In the genomic region with DNA sequence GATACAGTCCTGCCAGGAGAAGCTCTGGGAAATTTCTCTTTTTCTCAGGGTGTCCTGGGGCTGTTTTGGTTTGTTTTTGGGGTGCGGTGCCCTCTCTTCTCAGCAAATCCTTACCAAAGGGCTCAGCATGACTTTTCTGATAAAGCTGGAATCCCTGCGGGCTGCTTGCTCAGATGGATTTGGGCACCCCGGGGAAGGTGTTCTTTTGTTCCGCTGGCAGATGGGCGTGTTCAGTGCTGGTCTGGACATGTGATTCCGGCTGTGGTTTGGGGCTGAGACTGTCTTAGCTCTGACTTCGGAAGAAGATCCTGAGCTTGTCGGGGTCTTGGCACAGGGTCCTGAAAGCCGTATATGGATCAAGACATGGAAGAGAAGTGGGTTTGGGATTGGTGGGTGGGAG, we compare ENCODE assay signal across 10 cellular contexts.
DNase-seq lines count a peak whose midpoint lies in the region; ATAC-seq, FAIRE-seq and TF ChIP-seq lines count a peak whose summit lies in the region.
"Had no signal": no experiment of that assay in that cellular context is flagged by ENCODE, and none has a peak within 500 bp of the region (broad histone marks: within the 10 kb centered on the region; RNA-seq: fewer than 3 reads in every experiment).

No MANE protein-coding gene starts in this region.

- no peaks in the 10 kb centered on the region for H3K79me1 ChIP-seq in mesenchymal stem cell (replicated peaks; ENCODE audit: low read length, poor library complexity, severe bottlenecking)

- H3K27me3 ChIP-seq in K562 (ENCODE audit: control insufficient read depth in 2 of 2, insufficient read depth in 2 of 2, low read length in 2 of 2) (no peaks in the 10 kb centered on the region), mesenchymal stem cell (ENCODE audit: control insufficient read depth in 1 of 2, insufficient read depth in 1 of 2, low read length in 2 of 2) (no peaks in the 10 kb centered on the region)

- no peak overlapping the region for H2BK5ac ChIP-seq in mesenchymal stem cell (ENCODE audit: low read depth, low read length, poor library complexity, severe bottlenecking)

- DNase-seq in cardiac septum (ENCODE audit: low spot score), result peak; percentile 72
- DNase-seq in left ventricle myocardium superior, result no peak
- no peak for DNase-seq in K562 (ENCODE audit: extremely low read depth in 1 of 4, low spot score in 3 of 4)
- DNase-seq in mesenchymal stem cell, result no peak
- no peak for DNase-seq in GM19240 (ENCODE audit: insufficient read length, low spot score)
- no peak for DNase-seq in kidney glomerular epithelial cell (lab: John Stamatoyannopoulos, UW)
- no peak for DNase-seq in SIG-M5 treated with dmso at 0.1 percent for 504 hours (lab: John Stamatoyannopoulos, UW; ENCODE audit: unreplicated experiment)
- DNase-seq: HCEC 1CT had no signal

- H3K9ac ChIP-seq in K562 (ENCODE audit: insufficient read depth in 1 of 2, low read depth in 2 of 2, low read length in 2 of 2) (no peak overlapping the region; a peak in 1 of 4 replicates), mesenchymal stem cell (ENCODE audit: low read length) (peak overlapping the region; percentile 83)

- H3K23ac ChIP-seq in mesenchymal stem cell (ENCODE audit: low read length in 2 of 2), result no peak overlapping the region

- H3K36me3 ChIP-seq in K562 (ENCODE audit: control insufficient read depth, insufficient read depth, low read length) (no peaks in the 10 kb centered on the region), mesenchymal stem cell (ENCODE audit: control insufficient read depth in 1 of 2, insufficient read depth in 2 of 2, low read depth in 1 of 2, low read length in 2 of 2) (no peaks in the 10 kb centered on the region)

- no peaks in the 10 kb centered on the region for H3K9me3 ChIP-seq in K562 (replicated peaks; ENCODE audit: control insufficient read depth, insufficient read depth, low read depth, low read length)
- H3K9me3 ChIP-seq in mesenchymal stem cell (ENCODE audit: control insufficient read depth, low read length), result no peaks in the 10 kb centered on the region

- H3K79me2 ChIP-seq in K562 (ENCODE audit: control insufficient read depth, insufficient read depth, low read length), result no peaks in the 10 kb centered on the region

- CTCF ChIA-PET in K562 (lab: Yijun Ruan, JAX; ENCODE audit: low intra/inter-chr PET ratio), result no interaction called here

- H3K27ac ChIP-seq in K562 (ENCODE audit: extremely low read depth, low read depth, low read length) (no peak overlapping the region), mesenchymal stem cell (ENCODE audit: low read length, poor library complexity, severe bottlenecking) (no peak overlapping the region)

- no peak overlapping the region for H3K4me3 ChIP-seq in K562
- H3K4me3 ChIP-seq in mesenchymal stem cell (ENCODE audit: insufficient read depth in 1 of 2, low read depth in 1 of 2, low read length in 2 of 2), result peak overlapping the region in 1 of 2 experiments; percentile 62

- no peak overlapping the region for H3K4ac ChIP-seq in mesenchymal stem cell (ENCODE audit: low read depth in 1 of 2, low read length in 2 of 2)

- H3K14ac ChIP-seq in mesenchymal stem cell (ENCODE audit: low read length in 2 of 2), result no peak overlapping the region

- peaks cover 6 to 17% of the 10 kb centered on the region in 2 experiments for H3K4me1 ChIP-seq in K562 (replicated peaks in 1 of 2; ENCODE audit: control insufficient read depth in 2 of 2, insufficient read depth in 2 of 2, low read length in 2 of 2)
- peaks cover 3% of the 10 kb centered on the region for H3K4me1 ChIP-seq in mesenchymal stem cell (ENCODE audit: control insufficient read depth, insufficient read depth, low read depth, low read length)

- intact Hi-C loops in cardiac septum (cut with DNase I), result no loop called here
- intact Hi-C loops in left ventricle myocardium superior (cut with micrococcal nuclease), result no loop called here
- intact Hi-C loops in K562 (cut with micrococcal nuclease), result loop anchor here (5.0 kb wide), 1 partner anchor 289 kb away; no protein-coding TSS in a partner anchor

- in situ Hi-C loops in K562 (cut with MboI), result no loop called here

- H3K18ac ChIP-seq in mesenchymal stem cell (ENCODE audit: low read depth in 1 of 2, low read length in 2 of 2), result no peak overlapping the region

- no peak for TF ChIP-seq RAD21 in K562 (CRISPR knock-in tag; conservative IDR thresholded peaks at IDR 0.05 in 1 of 2, IDR thresholded peaks at IDR 0.05 in 1 of 2)

- no peak for TF ChIP-seq POLR2A in K562 (conservative IDR thresholded peaks at IDR 0.05)

- H3K9me1 ChIP-seq in K562 (ENCODE audit: control insufficient read depth, insufficient read depth, low read length), result peaks cover 8% of the 10 kb centered on the region

- H3K4me2 ChIP-seq in K562 (ENCODE audit: insufficient read depth, low read length), result peak overlapping the region; percentile 29; the same call in 1 of the 2 replicates
- H3K4me2 ChIP-seq in mesenchymal stem cell (ENCODE audit: low read length, poor library complexity, severe bottlenecking), result no peak overlapping the region

- TF ChIP-seq CTCF in K562 (IDR thresholded peaks at IDR 0.05 in 2 of 3, conservative IDR thresholded peaks at IDR 0.05 in 1 of 3; ENCODE audit: insufficient read depth in 2 of 3, low read depth in 1 of 3, low read length in 3 of 3), result no peak

- no peak overlapping the region for H4K8ac ChIP-seq in mesenchymal stem cell (ENCODE audit: low read length)

- H2AFZ ChIP-seq in K562 (ENCODE audit: low read depth, low read length), result peak overlapping the region; percentile 47; the same call in 1 of the 2 replicates
- no peak overlapping the region for H2AFZ ChIP-seq in mesenchymal stem cell (ENCODE audit: low read depth, low read length)

- H4K91ac ChIP-seq in mesenchymal stem cell (ENCODE audit: low read length), result no peak overlapping the region

- ATAC-seq in left ventricle myocardium superior (no peak), K562 (peak; percentile 32; the same call in 2 of the 3 replicates), SK-N-SH treated with all-trans-retinoic acid at 6 μM for 48 hours (no peak)

- H2AK5ac ChIP-seq in mesenchymal stem cell (ENCODE audit: low read length, severe bottlenecking), result peak overlapping the region; percentile 82

- 52% methylated on average over 7 of the region's 9 CpGs for WGBS in K562 (ENCODE audit: insufficient coverage, low coverage, missing lambda C conversion rate)
- WGBS in mesenchymal stem cell, result 74% methylated on average over 9 of the region's 9 CpGs

- no TSS peak for BruUV-seq in K562 (replicated peaks; lab: Mats Ljungman, UMichigan)

- H2BK120ac ChIP-seq in mesenchymal stem cell (ENCODE audit: low read depth, low read length), result no peak overlapping the region

- peak overlapping the region in 1 of 2 experiments; percentile 10 for H2BK12ac ChIP-seq in mesenchymal stem cell (ENCODE audit: low read length in 2 of 2)

- no peak for TF ChIP-seq EP300 in K562 (IDR thresholded peaks at IDR 0.05; ENCODE audit: low read length)

- no peak overlapping the region for H2BK15ac ChIP-seq in mesenchymal stem cell (ENCODE audit: low read depth, poor library complexity, severe bottlenecking)

- no peaks in the 10 kb centered on the region for H4K20me1 ChIP-seq in K562 (replicated peaks; ENCODE audit: control insufficient read depth, insufficient read depth, low read length)

- POLR2A ChIA-PET in K562 (lab: Yijun Ruan, JAX), result interaction anchor here (0.6 to 1.9 kb wide), 4 partner anchors 9 to 817 kb away, joined by 3 to 7 read pairs (median 3); partner anchors contain the start of gene ACTR2

- FAIRE-seq in K562 (lab: Jason Lieb, UNC), result no peak
- FAIRE-seq: G401.6 had no signal

TF ChIP-seq in K562, 482 proteins besides CTCF, POLR2A, EP300 and RAD21 (continues in another document):
- TF ChIP-seq, protein P1, sequence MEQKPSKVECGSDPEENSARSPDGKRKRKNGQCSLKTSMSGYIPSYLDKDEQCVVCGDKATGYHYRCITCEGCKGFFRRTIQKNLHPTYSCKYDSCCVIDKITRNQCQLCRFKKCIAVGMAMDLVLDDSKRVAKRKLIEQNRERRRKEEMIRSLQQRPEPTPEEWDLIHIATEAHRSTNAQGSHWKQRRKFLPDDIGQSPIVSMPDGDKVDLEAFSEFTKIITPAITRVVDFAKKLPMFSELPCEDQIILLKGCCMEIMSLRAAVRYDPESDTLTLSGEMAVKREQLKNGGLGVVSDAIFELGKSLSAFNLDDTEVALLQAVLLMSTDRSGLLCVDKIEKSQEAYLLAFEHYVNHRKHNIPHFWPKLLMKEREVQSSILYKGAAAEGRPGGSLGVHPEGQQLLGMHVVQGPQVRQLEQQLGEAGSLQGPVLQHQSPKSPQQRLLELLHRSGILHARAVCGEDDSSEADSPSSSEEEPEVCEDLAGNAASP (IDR thresholded peaks at IDR 0.05), result no peak

TF ChIP-seq in SK-N-SH treated with all-trans-retinoic acid at 6 μM for 48 hours, 23 proteins besides CTCF, POLR2A, EP300 and RAD21 (continues in another document):
- TF ChIP-seq GLIS3 (CRISPR knock-in tag; IDR thresholded peaks at IDR 0.05) (no peak), PPARA (CRISPR knock-in tag; IDR thresholded peaks at IDR 0.05; ENCODE audit: borderline replicate concordance) (no peak), ARNTL (CRISPR knock-in tag; IDR thresholded peaks at IDR 0.05; ENCODE audit: borderline replicate concordance, low read depth) (no peak), ZNF70 (CRISPR knock-in tag; IDR thresholded peaks at IDR 0.05) (no peak), TSHZ2 (CRISPR knock-in tag; IDR thresholded peaks at IDR 0.05) (no peak), ZFP30 (CRISPR knock-in tag; IDR thresholded peaks at IDR 0.05) (no peak)
